In genomic region chr7:2926898-2927405, GRCh38 we compare ENCODE assay signal across 15 cellular contexts.
A peak's percentile ranks its signal among the peaks of the same experiment; 100 is the strongest.
DNase-seq lines count a peak whose midpoint lies in the region; ATAC-seq and TF ChIP-seq lines count a peak whose summit lies in the region.
"Had no signal": no experiment of that assay in that cellular context is flagged by ENCODE, and none has a peak within 500 bp of the region (broad histone marks: within the 10 kb centered on the region; RNA-seq: fewer than 3 reads in every experiment).

No MANE protein-coding gene starts in this region.

- no peak for ATAC-seq in left ventricle myocardium superior

- H3K9me3 ChIP-seq in right atrium auricular region = no peaks in the 10 kb centered on the region
- no peaks in the 10 kb centered on the region for H3K9me3 ChIP-seq in tibial artery
- no peaks in the 10 kb centered on the region for H3K9me3 ChIP-seq in SJCRH30 (replicated peaks)

- H3K4me3 ChIP-seq in right atrium auricular region (no peak overlapping the region), tibial artery (no peak overlapping the region), SJCRH30 (no peak overlapping the region)

- H3K27me3 ChIP-seq in right atrium auricular region = no peaks in the 10 kb centered on the region
- peaks cover 0 to 36% of the 10 kb centered on the region in 2 donors for H3K27me3 ChIP-seq in tibial artery
- peaks cover 32% of the 10 kb centered on the region for H3K27me3 ChIP-seq in SJCRH30

- DNase-seq in cardiac septum (ENCODE audit: low spot score) (peak; percentile 51), right atrium auricular region (ENCODE audit: low spot score) (no peak), NCI-H69 (lab: John Stamatoyannopoulos, UW) (peak; percentile 17), left ventricle myocardium superior (peak; percentile 13), tibial artery (peak; percentile 10 to 39), SJCRH30 (no peak), HuH-7.5 (ENCODE audit: low spot score) (no peak), C1 segment of cervical spinal cord (lab: John Stamatoyannopoulos, UW) (no peak)
- DNase-seq: activated CD8-positive, alpha-beta memory T cell treated with anti-CD3 and anti-CD28 coated beads for 24 hours; amygdala; GF-D8; hypothalamus; NCI-H2171; NCI-H774; occipital lobe had no signal

- intact Hi-C loops in cardiac septum (cut with DNase I) (no loop called here), left ventricle myocardium superior (cut with micrococcal nuclease) (no loop called here), tibial artery (cut with DNase I; ENCODE audit: low total_unique reads) (no loop called here)

- peaks cover 0 to 9% of the 10 kb centered on the region in 2 donors for H3K4me1 ChIP-seq in right atrium auricular region
- H3K4me1 ChIP-seq in tibial artery = no peaks in the 10 kb centered on the region
- H3K4me1 ChIP-seq in SJCRH30 = peaks cover 7% of the 10 kb centered on the region

- H3K36me3 ChIP-seq in right atrium auricular region = no peaks in the 10 kb centered on the region
- no peaks in the 10 kb centered on the region for H3K36me3 ChIP-seq in tibial artery
- H3K36me3 ChIP-seq in SJCRH30 = no peaks in the 10 kb centered on the region

- H3K27ac ChIP-seq in right atrium auricular region = no peak overlapping the region
- H3K27ac ChIP-seq in tibial artery = no peak overlapping the region
- H3K27ac ChIP-seq in SJCRH30 = no peak overlapping the region

- no peak for TF ChIP-seq CTCF in right atrium auricular region (IDR thresholded peaks at IDR 0.05)
- no peak for TF ChIP-seq CTCF in tibial artery (IDR thresholded peaks at IDR 0.05)

Comparison
In these comparisons a context has a peak if more than half of its experiments do, and no peak if none do; other contexts are left out.
1. DNase-seq: peak in cardiac septum (single experiment), NCI-H69 (single experiment), left ventricle myocardium superior (single experiment) and tibial artery (2 of 2); none in right atrium auricular region (single experiment), SJCRH30 (0 of 2), HuH-7.5 (single experiment) and C1 segment of cervical spinal cord (0 of 14).